In the genomic region with DNA sequence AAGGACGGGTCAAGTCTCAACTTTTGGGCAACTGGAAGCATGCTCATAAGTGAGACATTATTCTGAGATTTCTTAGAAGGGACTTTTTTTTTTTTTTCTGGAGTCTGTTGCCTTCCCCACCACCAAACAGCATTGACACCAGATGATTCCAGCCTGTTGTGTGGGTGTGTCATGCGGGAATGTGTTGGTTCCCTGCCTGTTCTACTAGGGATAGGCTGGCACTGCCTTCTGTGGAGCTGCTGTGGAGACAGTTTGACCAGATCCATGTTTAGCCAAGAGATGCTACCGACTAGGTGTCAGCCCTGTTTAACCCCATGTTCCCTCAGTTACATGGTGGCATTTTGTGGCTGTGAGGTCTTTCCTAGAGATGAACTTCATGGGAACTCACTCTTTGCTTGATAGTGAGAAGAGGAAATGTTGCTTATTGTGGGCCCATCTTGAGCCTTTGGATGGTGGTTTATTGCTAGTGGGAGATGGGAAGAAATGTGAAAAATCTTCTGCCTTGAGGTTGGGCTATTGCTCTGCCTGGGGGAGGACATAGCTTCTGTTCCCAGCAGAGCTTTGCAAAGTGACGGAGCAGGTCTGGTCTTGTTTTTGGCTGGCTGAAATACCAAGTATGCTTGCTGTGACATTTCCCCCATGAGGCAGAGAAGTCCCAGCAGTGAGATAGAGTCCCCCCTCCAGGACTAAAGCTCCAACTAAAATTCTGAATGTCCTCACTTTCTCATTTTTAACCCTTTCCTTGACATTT, we compare ENCODE assay signal across 9 cellular contexts. TPM values are rescaled to one million over a fixed set of nuclear protein-coding genes. Genes with fewer than 3 reads are reported as not detected.
DNase-seq lines count a peak whose midpoint lies in the region; ATAC-seq and TF ChIP-seq lines count a peak whose summit lies in the region.
"Had no signal": no experiment of that assay in that cellular context is flagged by ENCODE, and none has a peak within 500 bp of the region (broad histone marks: within the 10 kb centered on the region; RNA-seq: fewer than 3 reads in every experiment).

No MANE protein-coding gene starts in this region.

- peak; percentile 29 for ATAC-seq in HG03280 (IDR thresholded peaks at IDR 0.05; ENCODE audit: unreplicated experiment)
- no peak for ATAC-seq in left colon

- H3K27ac ChIP-seq in subcutaneous abdominal adipose tissue (ENCODE audit: low read depth, low read length) = peak overlapping the region; percentile 38

- H3K27me3 ChIP-seq in subcutaneous abdominal adipose tissue (ENCODE audit: control insufficient read depth in 5 of 5, insufficient read depth in 4 of 5, low read length in 5 of 5) = no peaks in the 10 kb centered on the region
- H3K27me3 ChIP-seq: upper lobe of right lung had no signal

- H3K9ac ChIP-seq in subcutaneous abdominal adipose tissue (ENCODE audit: low read length in 5 of 5) = no peak overlapping the region

- H3K4me3 ChIP-seq in fibroblast of mammary gland (ENCODE audit: control insufficient read depth, low read depth, low read length) (no peak overlapping the region), subcutaneous abdominal adipose tissue (ENCODE audit: low read depth in 1 of 5, low read length in 5 of 5) (no peak overlapping the region)
- H3K4me3 ChIP-seq: upper lobe of right lung had no signal

- intact Hi-C loops in left colon (cut with DNase I, micrococcal nuclease) = no loop called here

- TF ChIP-seq CTCF in fibroblast of mammary gland (conservative IDR thresholded peaks at IDR 0.05; ENCODE audit: control insufficient read depth, insufficient read depth, low read depth, low read length) = no peak

- peak; percentile 29 for DNase-seq in NCI-H2171 treated with DMSO at 0.1 percent for 48 hours (lab: John Stamatoyannopoulos, UW)
- no peak for DNase-seq in NCI-H2171 (lab: John Stamatoyannopoulos, UW)
- DNase-seq in fibroblast of mammary gland (ENCODE audit: low read depth) = peak; percentile 25
- DNase-seq in left colon = no peak
- no peak for DNase-seq in LoVo (ENCODE audit: low spot score)
- no peak for DNase-seq in ecto neural progenitor cell (ENCODE audit: low spot score)
- DNase-seq: upper lobe of right lung had no signal

- H3K9me3 ChIP-seq in subcutaneous abdominal adipose tissue (ENCODE audit: control insufficient read depth in 5 of 5, low read length in 5 of 5) = no peaks in the 10 kb centered on the region
- H3K9me3 ChIP-seq: upper lobe of right lung had no signal

- H3K36me3 ChIP-seq in subcutaneous abdominal adipose tissue (ENCODE audit: control insufficient read depth in 5 of 5, insufficient read depth in 5 of 5, low read length in 5 of 5) = peaks cover 7 to 21% (median 16%) of the 10 kb centered on the region in 5 donors

- H3K4me1 ChIP-seq in subcutaneous abdominal adipose tissue (ENCODE audit: control insufficient read depth in 5 of 5, insufficient read depth in 5 of 5, low read length in 5 of 5) = peaks cover 9 to 47% (median 37%) of the 10 kb centered on the region in 5 donors

RNA-seq across cellular contexts. Expression of gene TRAK1, which starts 31.3 kb away (rescaled TPM):
- 10 to 100 TPM; 81.2 to 91.6 TPM for total RNA-seq in left colon

Comparison
In these comparisons a context has a peak if more than half of its experiments do, and no peak if none do; other contexts are left out.
1. DNase-seq: peak in NCI-H2171 treated with DMSO at 0.1 percent for 48 hours (single experiment) and fibroblast of mammary gland (single experiment); none in NCI-H2171 (single experiment), left colon (0 of 2), LoVo (single experiment) and ecto neural progenitor cell (single experiment).